In genomic region chr7:23450518-23450917, GRCh38 we compare ENCODE assay signal across 23 cellular contexts.
"Had no signal": no experiment of that assay in that cellular context is flagged by ENCODE, and none has a peak within 500 bp of the region (broad histone marks: within the 10 kb centered on the region; RNA-seq: fewer than 3 reads in every experiment).

No MANE protein-coding gene starts in this region.

- H2AFZ ChIP-seq: hepatocyte had no signal

- H3K27me3 ChIP-seq: colonic mucosa, hepatocyte, upper lobe of left lung had no signal

- H3K9me3 ChIP-seq: colonic mucosa, esophagus muscularis mucosa, thoracic aorta, upper lobe of left lung had no signal

- H3K27ac ChIP-seq: colonic mucosa, dorsolateral prefrontal cortex, esophagus muscularis mucosa, hepatocyte, thoracic aorta, upper lobe of left lung had no signal

- H3K36me3 ChIP-seq: colonic mucosa, esophagus muscularis mucosa, thoracic aorta, upper lobe of left lung had no signal

- H3K9me3 Mint-ChIP-seq: activated CD4-positive, alpha-beta T cell treated with anti-CD3 and anti-CD28 coated beads, Interleukin-2, amount 10 ng/mL, durations not matched to agents 24 days and 14 days; activated naive CD8-positive, alpha-beta T cell treated with anti-CD3 and anti-CD28 coated beads, Interleukin-2, amount 10 ng/mL, durations not matched to agents 7 days and 5 days; activated T-cell treated with anti-CD3 and anti-CD28 coated beads, Interleukin-2, amount 50 U/mL, for 4 hours; activated T-helper 2 cell treated with anti-CD3 and anti-CD28 coated beads, Interferon-gamma antibody, Interleukin-2, Interleukin-4, amounts not matched to agents 10 μg/mL and 5 μg/mL and 100 μg/mL, durations not matched to agents 14 hours and 24 hours and 36 hours; effector memory CD8-positive, alpha-beta T cell; immature natural killer cell; naive thymus-derived CD4-positive, alpha-beta T cell; neural crest cell; stimulated activated naive B cell treated with anti-CD40 and anti-IgM and Interleukin-4, amounts not matched to agents 10 μg/mL and 1 μg/mL and 100 μg/mL, for 72 hours had no signal

- H3K36me3 Mint-ChIP-seq: activated naive CD8-positive, alpha-beta T cell treated with anti-CD3 and anti-CD28 coated beads, Interleukin-2, amount 10 ng/mL, durations not matched to agents 7 days and 5 days; immature natural killer cell; naive thymus-derived CD4-positive, alpha-beta T cell; stimulated activated naive B cell treated with anti-CD40 and anti-IgM and Interleukin-4, amounts not matched to agents 10 μg/mL and 1 μg/mL and 100 μg/mL, for 72 hours had no signal

- H3K27ac Mint-ChIP-seq: activated CD4-positive, alpha-beta T cell treated with anti-CD3 and anti-CD28 coated beads, Interleukin-2, amount 10 ng/mL, durations not matched to agents 24 days and 14 days; activated naive CD8-positive, alpha-beta T cell treated with anti-CD3 and anti-CD28 coated beads, Interleukin-2, amount 10 ng/mL, durations not matched to agents 7 days and 5 days; activated T-helper 2 cell treated with anti-CD3 and anti-CD28 coated beads, Interferon-gamma antibody, Interleukin-2, Interleukin-4, amounts not matched to agents 10 μg/mL and 5 μg/mL and 100 μg/mL, durations not matched to agents 14 hours and 24 hours and 36 hours; effector memory CD8-positive, alpha-beta T cell; immature natural killer cell; naive thymus-derived CD4-positive, alpha-beta T cell; stimulated activated naive B cell treated with anti-CD40 and anti-IgM and Interleukin-4, amounts not matched to agents 10 μg/mL and 1 μg/mL and 100 μg/mL, for 72 hours had no signal

- H3K4me3 Mint-ChIP-seq: activated CD4-positive, alpha-beta T cell treated with anti-CD3 and anti-CD28 coated beads, Interleukin-2, amount 10 ng/mL, durations not matched to agents 24 days and 14 days; activated naive CD8-positive, alpha-beta T cell treated with anti-CD3 and anti-CD28 coated beads, Interleukin-2, amount 10 ng/mL, durations not matched to agents 7 days and 5 days; activated T-cell treated with anti-CD3 and anti-CD28 coated beads, Interleukin-2, amount 50 U/mL, for 4 hours; effector memory CD8-positive, alpha-beta T cell; immature natural killer cell; naive thymus-derived CD4-positive, alpha-beta T cell; neural crest cell; stimulated activated naive B cell treated with anti-CD40 and anti-IgM and Interleukin-4, amounts not matched to agents 10 μg/mL and 1 μg/mL and 100 μg/mL, for 72 hours had no signal

- H3K4me1 ChIP-seq: colonic mucosa, esophagus muscularis mucosa, upper lobe of left lung had no signal

- H3K4me1 Mint-ChIP-seq: activated naive CD8-positive, alpha-beta T cell treated with anti-CD3 and anti-CD28 coated beads, Interleukin-2, amount 10 ng/mL, durations not matched to agents 7 days and 5 days; immature natural killer cell; naive thymus-derived CD4-positive, alpha-beta T cell; stimulated activated naive B cell treated with anti-CD40 and anti-IgM and Interleukin-4, amounts not matched to agents 10 μg/mL and 1 μg/mL and 100 μg/mL, for 72 hours had no signal

- ATAC-seq: activated T-cell treated with anti-CD3 and anti-CD28 coated beads, Interleukin-2, amount 50 U/mL, for 4 hours; effector memory CD8-positive, alpha-beta T cell; left lobe of liver; naive thymus-derived CD4-positive, alpha-beta T cell; sciatic nerve; stimulated activated naive B cell treated with anti-CD40 and anti-IgM and Interleukin-4, amounts not matched to agents 10 μg/mL and 1 μg/mL and 100 μg/mL, for 72 hours had no signal

- H3K4me3 ChIP-seq: colonic mucosa, dorsolateral prefrontal cortex, esophagus muscularis mucosa, hepatocyte, thoracic aorta, upper lobe of left lung had no signal

- H3K4me2 ChIP-seq: hepatocyte had no signal

- DNase-seq: activated CD4-positive, alpha-beta T cell treated with anti-CD3 and anti-CD28 coated beads, Interleukin-2, amount 10 ng/mL, durations not matched to agents 24 days and 14 days; activated CD8-positive, alpha-beta memory T cell treated with anti-CD3 and anti-CD28 coated beads, Interleukin-2, amount 50 U/mL, for 48 hours; activated naive CD4-positive, alpha-beta T cell treated with Interleukin-2 at 50 U/mL for 16 hours; activated naive CD8-positive, alpha-beta T cell treated with anti-CD3 and anti-CD28 coated beads, Interleukin-2, amount 10 ng/mL, durations not matched to agents 7 days and 5 days; activated T-cell treated with anti-CD3 and anti-CD28 coated beads, Interleukin-2, amount 50 U/mL, for 4 hours; amygdala; colonic mucosa; dorsolateral prefrontal cortex; effector memory CD8-positive, alpha-beta T cell; glutamatergic neuron; immature natural killer cell; naive thymus-derived CD4-positive, alpha-beta T cell; small intestine; stimulated activated CD8-positive, alpha-beta memory T cell treated with anti-CD3 and anti-CD28 coated beads, Interleukin-4, amount 100 ng/mL, for 48 hours; stimulated activated naive B cell treated with anti-CD40 and anti-IgM and Interleukin-4, amounts not matched to agents 10 μg/mL and 1 μg/mL and 100 μg/mL, for 72 hours; upper lobe of left lung had no signal
